In genomic region chr2:207884127-207884526, GRCh38 we compare ENCODE assay signal across 22 cellular contexts.
"Had no signal": no experiment of that assay in that cellular context is flagged by ENCODE, and none has a peak within 500 bp of the region (broad histone marks: within the 10 kb centered on the region; RNA-seq: fewer than 3 reads in every experiment).

No MANE protein-coding gene starts in this region.

- H3K9me3 Mint-ChIP-seq: activated CD4-positive, alpha-beta memory T cell treated with anti-CD3 and anti-CD28 coated beads, Interleukin-2, amount 10 ng/mL, durations not matched to agents 7 days and 5 days; activated naive CD4-positive, alpha-beta T cell treated with anti-CD3 and anti-CD28 coated beads for 36 hours; activated T-helper 17 cell treated with anti-CD3 and anti-CD28 coated beads, Interleukin-2, amount 50 U/mL, for 72 hours had no signal

- H3K27me3 Mint-ChIP-seq: activated CD4-positive, alpha-beta memory T cell treated with anti-CD3 and anti-CD28 coated beads, Interleukin-2, amount 10 ng/mL, durations not matched to agents 7 days and 5 days; activated CD4-positive, alpha-beta T cell treated with anti-CD3 and anti-CD28 coated beads for 36 hours; activated naive CD8-positive, alpha-beta T cell; activated T-helper 17 cell treated with anti-CD3 and anti-CD28 coated beads, Interleukin-2, amount 50 U/mL, for 72 hours had no signal

- H3K4me3 Mint-ChIP-seq: activated CD4-positive, alpha-beta memory T cell treated with anti-CD3 and anti-CD28 coated beads, Interleukin-2, amount 10 ng/mL, durations not matched to agents 7 days and 5 days; activated CD4-positive, alpha-beta T cell treated with anti-CD3 and anti-CD28 coated beads for 36 hours; activated naive CD4-positive, alpha-beta T cell treated with anti-CD3 and anti-CD28 coated beads for 36 hours; activated naive CD8-positive, alpha-beta T cell; activated T-helper 17 cell treated with anti-CD3 and anti-CD28 coated beads, Interleukin-2, amount 50 U/mL, for 72 hours had no signal

- FAIRE-seq: TTC549 had no signal

- ATAC-seq: activated CD4-positive, alpha-beta T cell treated with anti-CD3 and anti-CD28 coated beads for 36 hours; activated T-helper 17 cell treated with anti-CD3 and anti-CD28 coated beads, Interleukin-2, amount 50 U/mL, for 72 hours had no signal

- H3K27ac Mint-ChIP-seq: activated CD4-positive, alpha-beta memory T cell treated with anti-CD3 and anti-CD28 coated beads, Interleukin-2, amount 10 ng/mL, durations not matched to agents 7 days and 5 days; activated CD4-positive, alpha-beta T cell treated with anti-CD3 and anti-CD28 coated beads for 36 hours; activated naive CD4-positive, alpha-beta T cell treated with anti-CD3 and anti-CD28 coated beads for 36 hours; activated naive CD8-positive, alpha-beta T cell; activated T-helper 17 cell treated with anti-CD3 and anti-CD28 coated beads, Interleukin-2, amount 50 U/mL, for 72 hours had no signal

- DNase-seq: activated CD4-positive, alpha-beta memory T cell treated with anti-CD3 and anti-CD28 coated beads, Interleukin-2, amount 10 ng/mL, durations not matched to agents 7 days and 5 days; activated CD4-positive, alpha-beta T cell treated with anti-CD3 and anti-CD28 coated beads for 36 hours; activated CD4-positive, alpha-beta T cell treated with anti-CD3 and anti-CD28 coated beads, Interleukin-2, amount 50 U/mL, for 1 hour; activated gamma-delta T cell; activated naive CD4-positive, alpha-beta T cell treated with anti-CD3 and anti-CD28 coated beads for 36 hours; activated T-cell treated with anti-CD3 and anti-CD28 coated beads for 4 hours; activated T-cell treated with anti-CD3 and anti-CD28 coated beads, Interleukin-2, amount 50 U/mL, for 48 hours; amygdala; brain microvascular endothelial cell; MG63; NCI-H1105; NCI-H1436; NCI-H1694 treated with DMSO at 0.1 percent for 48 hours; NCI-H2081; NCI-H446; NCI-H524; SIG-M5; T-helper 2 cell; T1000 had no signal

- H3K4me1 Mint-ChIP-seq: activated CD4-positive, alpha-beta memory T cell treated with anti-CD3 and anti-CD28 coated beads, Interleukin-2, amount 10 ng/mL, durations not matched to agents 7 days and 5 days; activated T-helper 17 cell treated with anti-CD3 and anti-CD28 coated beads, Interleukin-2, amount 50 U/mL, for 72 hours had no signal
